In the genomic region with DNA sequence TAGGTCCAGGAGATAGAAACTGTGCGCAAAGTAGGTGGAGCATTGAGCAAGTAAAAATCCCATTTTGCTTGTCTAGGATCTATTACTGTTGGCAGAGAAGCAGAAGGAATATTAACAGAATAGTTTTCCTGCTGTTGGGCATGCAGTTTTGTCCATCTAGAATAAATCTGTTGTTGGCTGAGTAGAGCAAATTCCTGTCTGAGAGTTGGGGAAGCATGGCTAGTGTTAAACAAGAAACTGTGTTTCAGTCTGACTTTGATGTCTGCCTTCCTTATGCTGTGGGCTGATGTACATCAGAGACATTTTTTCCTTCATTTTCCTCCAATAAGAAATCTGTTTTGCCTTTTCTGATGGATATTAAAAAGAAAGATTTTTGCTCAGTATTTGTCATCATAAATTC, we compare ENCODE assay signal across 11 cellular contexts.
DNase-seq lines count a peak whose midpoint lies in the region; ATAC-seq and TF ChIP-seq lines count a peak whose summit lies in the region.
"Had no signal": no experiment of that assay in that cellular context is flagged by ENCODE, and none has a peak within 500 bp of the region (broad histone marks: within the 10 kb centered on the region; RNA-seq: fewer than 3 reads in every experiment).

No MANE protein-coding gene starts in this region.

- POLR2A ChIA-PET in activated CD4-positive, alpha-beta memory T cell treated with anti-CD3 and anti-CD28 coated beads for 36 hours (lab: Charles Lee), result no interaction called here
- POLR2A ChIA-PET in activated CD4-positive, alpha-beta memory T cell treated with anti-CD3 and anti-CD28 coated beads, Interleukin-2, amount 10 ng/mL, durations not matched to agents 7 days and 5 days (lab: Charles Lee), result no interaction called here

- no peak overlapping the region for H3K4me3 Mint-ChIP-seq in activated CD4-positive, alpha-beta memory T cell treated with anti-CD3 and anti-CD28 coated beads for 36 hours
- no peak overlapping the region for H3K4me3 Mint-ChIP-seq in activated CD4-positive, alpha-beta memory T cell treated with anti-CD3 and anti-CD28 coated beads, Interleukin-2, amount 10 ng/mL, durations not matched to agents 7 days and 5 days
- no peak overlapping the region for H3K4me3 Mint-ChIP-seq in activated naive CD8-positive, alpha-beta T cell treated with anti-CD3 and anti-CD28 coated beads for 36 hours
- no peak overlapping the region for H3K4me3 Mint-ChIP-seq in stimulated activated memory B cell treated with anti-CD40 and anti-IgM and Interleukin-4, amounts not matched to agents 10 μg/mL and 1 μg/mL and 100 μg/mL, for 72 hours

- H3K27ac Mint-ChIP-seq in activated CD4-positive, alpha-beta memory T cell treated with anti-CD3 and anti-CD28 coated beads for 36 hours, result peak overlapping the region; percentile 15
- H3K27ac Mint-ChIP-seq in activated CD4-positive, alpha-beta memory T cell treated with anti-CD3 and anti-CD28 coated beads, Interleukin-2, amount 10 ng/mL, durations not matched to agents 7 days and 5 days, result no peak overlapping the region
- H3K27ac Mint-ChIP-seq in activated naive CD8-positive, alpha-beta T cell treated with anti-CD3 and anti-CD28 coated beads for 36 hours, result peak overlapping the region; percentile 30
- peak overlapping the region; percentile 13 for H3K27ac Mint-ChIP-seq in stimulated activated memory B cell treated with anti-CD40 and anti-IgM and Interleukin-4, amounts not matched to agents 10 μg/mL and 1 μg/mL and 100 μg/mL, for 72 hours

- peaks cover 6% of the 10 kb centered on the region for H3K36me3 Mint-ChIP-seq in activated CD4-positive, alpha-beta memory T cell treated with anti-CD3 and anti-CD28 coated beads for 36 hours
- peaks cover 27% of the 10 kb centered on the region for H3K36me3 Mint-ChIP-seq in activated CD4-positive, alpha-beta memory T cell treated with anti-CD3 and anti-CD28 coated beads, Interleukin-2, amount 10 ng/mL, durations not matched to agents 7 days and 5 days (ENCODE audit: low read depth)
- peaks cover 20% of the 10 kb centered on the region for H3K36me3 Mint-ChIP-seq in activated naive CD8-positive, alpha-beta T cell treated with anti-CD3 and anti-CD28 coated beads for 36 hours
- H3K36me3 Mint-ChIP-seq in stimulated activated memory B cell treated with anti-CD40 and anti-IgM and Interleukin-4, amounts not matched to agents 10 μg/mL and 1 μg/mL and 100 μg/mL, for 72 hours, result peaks cover 13% of the 10 kb centered on the region

- DNase-seq in activated CD4-positive, alpha-beta memory T cell treated with anti-CD3 and anti-CD28 coated beads for 36 hours, result no peak
- DNase-seq in activated CD4-positive, alpha-beta memory T cell treated with anti-CD3 and anti-CD28 coated beads, Interleukin-2, amount 10 ng/mL, durations not matched to agents 7 days and 5 days, result no peak
- DNase-seq in activated naive CD8-positive, alpha-beta T cell treated with anti-CD3 and anti-CD28 coated beads for 36 hours, result no peak
- DNase-seq in fibroblast of the aortic adventitia (ENCODE audit: low read depth) (peak; percentile 81), ureter (ENCODE audit: low spot score) (no peak), G401 (ENCODE audit: low spot score) (no peak), HK-2 (ENCODE audit: unreplicated experiment) (no peak)
- DNase-seq: activated CD4-positive, CD25-positive, alpha-beta regulatory T cell treated with anti-CD3 and anti-CD28 coated beads, Interleukin-2, amount 50 U/mL, for 72 hours; GOT3 had no signal

- no peaks in the 10 kb centered on the region for H3K27me3 Mint-ChIP-seq in activated CD4-positive, alpha-beta memory T cell treated with anti-CD3 and anti-CD28 coated beads for 36 hours
- no peaks in the 10 kb centered on the region for H3K27me3 Mint-ChIP-seq in activated CD4-positive, alpha-beta memory T cell treated with anti-CD3 and anti-CD28 coated beads, Interleukin-2, amount 10 ng/mL, durations not matched to agents 7 days and 5 days
- no peaks in the 10 kb centered on the region for H3K27me3 Mint-ChIP-seq in activated naive CD8-positive, alpha-beta T cell treated with anti-CD3 and anti-CD28 coated beads for 36 hours
- H3K27me3 Mint-ChIP-seq in stimulated activated memory B cell treated with anti-CD40 and anti-IgM and Interleukin-4, amounts not matched to agents 10 μg/mL and 1 μg/mL and 100 μg/mL, for 72 hours, result no peaks in the 10 kb centered on the region

- TF ChIP-seq CTCF in fibroblast of the aortic adventitia (IDR thresholded peaks at IDR 0.05; ENCODE audit: insufficient read depth, low read length), result no peak

- peaks cover 47% of the 10 kb centered on the region for H3K4me1 Mint-ChIP-seq in activated CD4-positive, alpha-beta memory T cell treated with anti-CD3 and anti-CD28 coated beads for 36 hours (ENCODE audit: low read depth)
- peaks cover 21% of the 10 kb centered on the region for H3K4me1 Mint-ChIP-seq in activated CD4-positive, alpha-beta memory T cell treated with anti-CD3 and anti-CD28 coated beads, Interleukin-2, amount 10 ng/mL, durations not matched to agents 7 days and 5 days
- H3K4me1 Mint-ChIP-seq in activated naive CD8-positive, alpha-beta T cell treated with anti-CD3 and anti-CD28 coated beads for 36 hours, result peaks cover 47% of the 10 kb centered on the region
- H3K4me1 Mint-ChIP-seq in stimulated activated memory B cell treated with anti-CD40 and anti-IgM and Interleukin-4, amounts not matched to agents 10 μg/mL and 1 μg/mL and 100 μg/mL, for 72 hours, result peaks cover 36% of the 10 kb centered on the region

- peak overlapping the region; percentile 18 for H3K4me3 ChIP-seq in fibroblast of the aortic adventitia (ENCODE audit: low read depth, low read length)

- in situ Hi-C loops in G401 (cut with HindIII; ENCODE audit: low sequenced_read_pairs), result no loop called here

- CTCF ChIA-PET in activated CD4-positive, alpha-beta memory T cell treated with anti-CD3 and anti-CD28 coated beads for 36 hours (lab: Charles Lee), result no interaction called here
- CTCF ChIA-PET in activated CD4-positive, alpha-beta memory T cell treated with anti-CD3 and anti-CD28 coated beads, Interleukin-2, amount 10 ng/mL, durations not matched to agents 7 days and 5 days (lab: Charles Lee), result no interaction called here

- intact Hi-C loops in activated CD4-positive, alpha-beta memory T cell treated with anti-CD3 and anti-CD28 coated beads for 36 hours (cut with micrococcal nuclease), result no loop called here

- no peak for ATAC-seq in stimulated activated memory B cell treated with anti-CD40 and anti-IgM and Interleukin-4, amounts not matched to agents 10 μg/mL and 1 μg/mL and 100 μg/mL, for 72 hours
- ATAC-seq: HepG2 had no signal

- peaks cover 4% of the 10 kb centered on the region for H3K9me3 Mint-ChIP-seq in activated CD4-positive, alpha-beta memory T cell treated with anti-CD3 and anti-CD28 coated beads for 36 hours
- H3K9me3 Mint-ChIP-seq in activated CD4-positive, alpha-beta memory T cell treated with anti-CD3 and anti-CD28 coated beads, Interleukin-2, amount 10 ng/mL, durations not matched to agents 7 days and 5 days, result peaks cover 5% of the 10 kb centered on the region
- H3K9me3 Mint-ChIP-seq in activated naive CD8-positive, alpha-beta T cell treated with anti-CD3 and anti-CD28 coated beads for 36 hours, result no peaks in the 10 kb centered on the region
- H3K9me3 Mint-ChIP-seq in stimulated activated memory B cell treated with anti-CD40 and anti-IgM and Interleukin-4, amounts not matched to agents 10 μg/mL and 1 μg/mL and 100 μg/mL, for 72 hours, result no peaks in the 10 kb centered on the region
